13 cellular contexts compared by ENCODE assay signal in genomic region chr5:154092356-154092755, GRCh38. TPM values are rescaled to one million over a fixed set of nuclear protein-coding genes. Genes with fewer than 3 reads are reported as not detected.
DNase-seq lines count a peak whose midpoint lies in the region; ATAC-seq, FAIRE-seq and TF ChIP-seq lines count a peak whose summit lies in the region.
"Had no signal": no experiment of that assay in that cellular context is flagged by ENCODE, and none has a peak within 500 bp of the region (broad histone marks: within the 10 kb centered on the region; RNA-seq: fewer than 3 reads in every experiment).

No MANE protein-coding gene starts in this region.

- H4K20me1 ChIP-seq in smooth muscle cell (ENCODE audit: low read depth): no peaks in the 10 kb centered on the region

- H3K27me3 ChIP-seq in adipocyte (replicated peaks; ENCODE audit: control insufficient read depth, insufficient read depth, low read length): peaks cover 3% of the 10 kb centered on the region
- peaks cover 15% of the 10 kb centered on the region for H3K27me3 ChIP-seq in smooth muscle cell (ENCODE audit: low read depth)
- H3K27me3 ChIP-seq: adrenal gland had no signal

- TF ChIP-seq POLR2A in A549 (IDR thresholded peaks at IDR 0.05; ENCODE audit: low read length): no peak

- H3K36me3 ChIP-seq in adipocyte (ENCODE audit: control insufficient read depth, insufficient read depth, low read length, severe bottlenecking) (no peaks in the 10 kb centered on the region), smooth muscle cell (ENCODE audit: low read depth) (no peaks in the 10 kb centered on the region)
- H3K36me3 ChIP-seq: adrenal gland had no signal

- H3K79me2 ChIP-seq in smooth muscle cell (ENCODE audit: low read depth): no peaks in the 10 kb centered on the region

- H3K9ac ChIP-seq in adipocyte (ENCODE audit: low read length) (no peak overlapping the region), smooth muscle cell (ENCODE audit: low read depth) (no peak overlapping the region)

- no peak overlapping the region for H2AFZ ChIP-seq in smooth muscle cell (ENCODE audit: low read depth)

- 19% methylated on average over 3 of the region's 3 CpGs for WGBS in A549 (ENCODE audit: missing lambda C conversion rate)
- WGBS in smooth muscle cell (ENCODE audit: low lambda C conversion rate): 30% methylated on average over 3 of the region's 3 CpGs

- TF ChIP-seq CTCF in A549 (IDR thresholded peaks at IDR 0.05) (no peak), smooth muscle cell (IDR thresholded peaks at IDR 0.05; ENCODE audit: borderline replicate concordance, insufficient read depth, poor library complexity, severe bottlenecking) (no peak)

- H3K27ac ChIP-seq in A549: no peak overlapping the region
- H3K27ac ChIP-seq in smooth muscle cell (ENCODE audit: low read depth): no peak overlapping the region
- H3K27ac ChIP-seq: adrenal gland, foreskin keratinocyte had no signal

- H3K4me3 ChIP-seq in A549: no peak overlapping the region
- peak overlapping the region; percentile 23 for H3K4me3 ChIP-seq in adipocyte (ENCODE audit: low read length)
- H3K4me3 ChIP-seq in smooth muscle cell: no peak overlapping the region
- H3K4me3 ChIP-seq: adrenal gland had no signal

- H3F3A ChIP-seq in smooth muscle cell (ENCODE audit: low read depth): no peaks in the 10 kb centered on the region

- POLR2A ChIA-PET in A549 (lab: Yijun Ruan, JAX): no interaction called here

- H3K4me2 ChIP-seq in A549 (peak overlapping the region; percentile 24; the same call in 1 of the 3 replicates), smooth muscle cell (no peak overlapping the region)

- DNase-seq in A549 (ENCODE audit: low read depth in 1 of 2, low spot score in 1 of 2) (peak in 1 of 2 experiments; percentile 30), GM04503 (ENCODE audit: low read depth) (peak; percentile 75), adipocyte (ENCODE audit: low read depth) (peak; percentile 53), islet precursor cell (peak; percentile 61), NCI-H69 (lab: John Stamatoyannopoulos, UW) (no peak), smooth muscle cell (lab: John Stamatoyannopoulos, UW; ENCODE audit: unreplicated experiment) (no peak), inferior parietal cortex (ENCODE audit: extremely low spot score) (no peak)
- DNase-seq in activated CD4-positive, CD25-positive, alpha-beta regulatory T cell treated with anti-CD3 and anti-CD28 coated beads, Interleukin-2, amount 50 U/mL, for 72 hours: no peak
- DNase-seq: activated CD4-positive, alpha-beta T cell treated with anti-CD3 and anti-CD28 coated beads, Interleukin-2, amount 10 ng/mL, durations not matched to agents 7 days and 5 days; activated T-cell treated with anti-CD3 and anti-CD28 coated beads, Interleukin-2, amount 50 U/mL, for 48 hours; adrenal gland; foreskin keratinocyte; NCI-H1105 treated with DMSO at 0.1 percent for 48 hours had no signal

- no peak for TF ChIP-seq EP300 in A549 (IDR thresholded peaks at IDR 0.05)

- FAIRE-seq in A549 (lab: Jason Lieb, UNC): no peak

- H3K4me1 ChIP-seq in A549 (peaks cover 10% of the 10 kb centered on the region), adipocyte (ENCODE audit: control insufficient read depth, insufficient read depth, low read length) (peaks cover 26% of the 10 kb centered on the region), smooth muscle cell (ENCODE audit: low read depth) (no peaks in the 10 kb centered on the region)
- H3K4me1 ChIP-seq: foreskin keratinocyte had no signal

- CTCF ChIA-PET in A549 (lab: Yijun Ruan, JAX): interaction anchor here (2.2 to 3.4 kb wide), 2 partner anchors 10 to 20 kb away, joined by 6 to 16 read pairs; no protein-coding TSS in a partner anchor

- H3K9me3 ChIP-seq in A549 (no peaks in the 10 kb centered on the region), adipocyte (ENCODE audit: control insufficient read depth, low read length) (no peaks in the 10 kb centered on the region), smooth muscle cell (replicated peaks; ENCODE audit: low read depth) (no peaks in the 10 kb centered on the region)
- H3K9me3 ChIP-seq: adrenal gland had no signal

- TF ChIP-seq RAD21 in A549 (conservative IDR thresholded peaks at IDR 0.05 in 1 of 2, IDR thresholded peaks at IDR 0.05 in 1 of 2): no peak

- peak in 1 of 2 experiments; percentile 70; a peak in 4 of 6 replicates for ATAC-seq in A549
- ATAC-seq: foreskin keratinocyte had no signal

TF ChIP-seq in A549, 52 proteins besides CTCF, POLR2A, EP300 and RAD21:
- TF ChIP-seq CBX8 (IDR thresholded peaks at IDR 0.05): no peak
- no peak for TF ChIP-seq HEYL (CRISPR knock-in tag; IDR thresholded peaks at IDR 0.05)
- no peak for TF ChIP-seq HES2 (IDR thresholded peaks at IDR 0.05)
- TF ChIP-seq RARB (CRISPR knock-in tag; IDR thresholded peaks at IDR 0.05): no peak
- no peak for TF ChIP-seq CHD2 (IDR thresholded peaks at IDR 0.05; ENCODE audit: low read length, partially characterized antibody)
- no peak for TF ChIP-seq NFE2L2 (conservative IDR thresholded peaks at IDR 0.05; ENCODE audit: low read length)
- TF ChIP-seq POLR2AphosphoS2 (conservative IDR thresholded peaks at IDR 0.05; ENCODE audit: low read length): no peak
- no peak for TF ChIP-seq NPAS2 (CRISPR knock-in tag; IDR thresholded peaks at IDR 0.05; ENCODE audit: borderline replicate concordance)
TF ChIP-seq in A549: peak in this region for 0.

RNA-seq across cellular contexts. Expression of gene MFAP3, which starts 53.6 kb away (rescaled TPM):
- polyA plus RNA-seq in A549 (2011; rRNA removed) (38.9 and 46.9 TPM in 2 replicates), A549 (2017; fragmentation: RNase III; extraction: RNeasy Plus Mini Kit Qiagen cat#74134 plus additional on column Dnase treatment) (23.9 to 26.2 TPM (median 25.1 TPM) in 3 replicates), smooth muscle cell (9.7 and 12.6 TPM in 2 replicates)
- polyA plus RNA-seq in A549 (2012; cell fraction: cytosol; rRNA removed): 6.3 and 11.1 TPM in 2 replicates
- 5.4 and 5.6 TPM in 2 replicates for polyA plus RNA-seq in A549 (2012; cell fraction: nucleus; rRNA removed)
- 49.5 and 58.0 TPM in 2 replicates for polyA minus RNA-seq in A549 (2011; rRNA and poly(A)+ RNA removed)
- total RNA-seq in smooth muscle cell: 76.0 and 96.5 TPM in 2 replicates

RNA-seq across cellular contexts. Expression of gene FAM114A2, which starts 53.6 kb away (rescaled TPM):
- polyA plus RNA-seq in A549 (2011; rRNA removed) (19.0 and 21.3 TPM in 2 replicates), A549 (2017; fragmentation: RNase III; extraction: RNeasy Plus Mini Kit Qiagen cat#74134 plus additional on column Dnase treatment) (14.6 to 15.6 TPM (median 15.5 TPM) in 3 replicates), smooth muscle cell (15.6 and 22.3 TPM in 2 replicates)
- polyA plus RNA-seq in A549 (2012; cell fraction: cytosol; rRNA removed): 6.5 and 6.8 TPM in 2 replicates
- 4.6 and 5.4 TPM in 2 replicates for polyA plus RNA-seq in A549 (2012; cell fraction: nucleus; rRNA removed)
- 18.6 and 20.8 TPM in 2 replicates for polyA minus RNA-seq in A549 (2011; rRNA and poly(A)+ RNA removed)
- total RNA-seq in smooth muscle cell: 23.8 and 26.2 TPM in 2 replicates

Comparison
In these comparisons a context has a peak if more than half of its experiments do, and no peak if none do; other contexts are left out.
1. DNase-seq: peak in GM04503 (single experiment), adipocyte (single experiment) and islet precursor cell (single experiment); none in NCI-H69 (single experiment), smooth muscle cell (single experiment), inferior parietal cortex (single experiment) and activated CD4-positive, CD25-positive, alpha-beta regulatory T cell treated with anti-CD3 and anti-CD28 coated beads, Interleukin-2, amount 50 U/mL, for 72 hours (single experiment).